21 cellular contexts compared by ENCODE assay signal in genomic region chr6:113068569-113068968, GRCh38.
"Had no signal": no experiment of that assay in that cellular context is flagged by ENCODE, and none has a peak within 500 bp of the region (broad histone marks: within the 10 kb centered on the region; RNA-seq: fewer than 3 reads in every experiment).

No MANE protein-coding gene starts in this region.

- H3K4me1 Mint-ChIP-seq: activated naive CD8-positive, alpha-beta T cell treated with anti-CD3 and anti-CD28 coated beads, Interleukin-2, amount 50 U/mL, for 24 hours; activated T-helper 17 cell treated with anti-CD3 and anti-CD28 coated beads, Interleukin-2, amount 50 U/mL, for 72 hours; immature natural killer cell; naive thymus-derived CD8-positive, alpha-beta T cell had no signal

- H3K27me3 Mint-ChIP-seq: activated naive CD8-positive, alpha-beta T cell treated with anti-CD3 and anti-CD28 coated beads, Interleukin-2, amount 50 U/mL, for 24 hours; activated T-helper 17 cell treated with anti-CD3 and anti-CD28 coated beads, Interleukin-2, amount 50 U/mL, for 72 hours; naive thymus-derived CD8-positive, alpha-beta T cell; progenitor cell of endocrine pancreas; stimulated activated naive CD8-positive, alpha-beta T cell treated with anti-CD3 and anti-CD28 coated beads, Interleukin-15, Interleukin-2, amounts not matched to agents 100 ng/mL and 50 ng/mL, for 24 hours had no signal

- H3K4me3 ChIP-seq: ascending aorta, cardiac muscle cell, colonic mucosa, esophagus squamous epithelium, lung, SK-N-MC, spleen, suprapubic skin had no signal

- DNase-seq: activated CD4-positive, alpha-beta T cell treated with anti-CD3 and anti-CD28 coated beads, Interleukin-2, amount 50 U/mL, for 4 hours; activated CD4-positive, CD25-positive, alpha-beta regulatory T cell treated with anti-CD3 and anti-CD28 coated beads, Interleukin-2, amount 50 U/mL, for 72 hours; activated naive CD4-positive, alpha-beta T cell treated with anti-CD3 and anti-CD28 coated beads for 36 hours; activated naive CD8-positive, alpha-beta T cell treated with anti-CD3 and anti-CD28 coated beads, Interleukin-2, amount 50 U/mL, for 24 hours; colonic mucosa; esophagus squamous epithelium; foreskin keratinocyte; head of caudate nucleus; immature natural killer cell; naive thymus-derived CD8-positive, alpha-beta T cell; right cardiac atrium; spleen; T-helper 1 cell had no signal

- H3K4me3 Mint-ChIP-seq: activated naive CD4-positive, alpha-beta T cell treated with anti-CD3 and anti-CD28 coated beads for 36 hours; activated naive CD8-positive, alpha-beta T cell treated with anti-CD3 and anti-CD28 coated beads, Interleukin-2, amount 50 U/mL, for 24 hours; activated T-helper 17 cell treated with anti-CD3 and anti-CD28 coated beads, Interleukin-2, amount 50 U/mL, for 72 hours; immature natural killer cell; naive thymus-derived CD8-positive, alpha-beta T cell; stimulated activated naive CD8-positive, alpha-beta T cell treated with anti-CD3 and anti-CD28 coated beads, Interleukin-15, Interleukin-2, amounts not matched to agents 100 ng/mL and 50 ng/mL, for 24 hours had no signal

- H3K36me3 Mint-ChIP-seq: immature natural killer cell; naive thymus-derived CD8-positive, alpha-beta T cell had no signal

- ATAC-seq: activated naive CD8-positive, alpha-beta T cell treated with anti-CD3 and anti-CD28 coated beads, Interleukin-2, amount 50 U/mL, for 24 hours; activated T-helper 17 cell treated with anti-CD3 and anti-CD28 coated beads, Interleukin-2, amount 50 U/mL, for 72 hours; foreskin keratinocyte; naive thymus-derived CD8-positive, alpha-beta T cell; right cardiac atrium had no signal

- H3K27ac Mint-ChIP-seq: activated naive CD4-positive, alpha-beta T cell treated with anti-CD3 and anti-CD28 coated beads for 36 hours; activated naive CD8-positive, alpha-beta T cell treated with anti-CD3 and anti-CD28 coated beads, Interleukin-2, amount 50 U/mL, for 24 hours; activated T-helper 17 cell treated with anti-CD3 and anti-CD28 coated beads, Interleukin-2, amount 50 U/mL, for 72 hours; immature natural killer cell; naive thymus-derived CD8-positive, alpha-beta T cell; progenitor cell of endocrine pancreas; stimulated activated naive CD8-positive, alpha-beta T cell treated with anti-CD3 and anti-CD28 coated beads, Interleukin-15, Interleukin-2, amounts not matched to agents 100 ng/mL and 50 ng/mL, for 24 hours had no signal

- H3K9me3 Mint-ChIP-seq: activated naive CD4-positive, alpha-beta T cell treated with anti-CD3 and anti-CD28 coated beads for 36 hours had no signal
